7 cellular contexts compared by ENCODE assay signal in the genomic region with DNA sequence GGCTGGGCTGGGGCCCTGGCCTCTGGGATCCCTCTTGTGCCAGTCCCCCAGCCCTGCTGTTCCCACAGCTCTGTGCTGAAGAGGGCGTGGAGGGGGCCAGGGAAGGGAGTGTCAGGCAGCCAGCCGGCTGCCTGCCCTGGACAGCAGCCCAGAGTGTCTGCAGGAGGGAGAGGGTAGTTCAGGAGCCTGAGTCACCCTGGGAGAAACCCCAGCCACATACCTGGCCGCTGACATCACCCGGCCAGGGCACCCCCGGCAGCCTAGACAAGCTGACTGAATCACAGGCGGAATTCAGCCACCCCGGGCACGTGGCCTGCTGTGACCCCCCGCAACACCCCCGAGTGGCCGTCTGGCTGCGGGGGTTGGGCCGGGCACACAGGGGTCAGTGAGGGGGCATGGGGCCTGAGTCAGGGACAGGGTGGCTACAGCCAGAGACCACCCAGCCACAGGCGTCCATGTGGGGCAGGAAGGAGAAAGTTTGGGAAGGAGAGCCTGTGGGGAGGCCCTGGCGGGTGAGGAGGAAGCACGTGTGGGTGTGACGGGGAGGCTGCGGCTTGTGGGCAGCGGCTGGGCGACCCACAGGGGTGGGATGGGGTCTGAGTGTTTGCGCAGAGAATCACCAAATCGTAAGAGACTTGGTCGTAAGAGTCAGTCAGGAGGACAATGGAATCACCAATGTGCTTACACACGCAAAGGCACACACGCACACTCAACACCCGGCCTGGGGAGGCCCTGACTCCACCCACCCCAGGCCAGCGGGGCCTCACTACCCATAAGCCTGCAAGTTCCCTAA. TPM values are rescaled to one million over a fixed set of nuclear protein-coding genes. Genes with fewer than 3 reads are reported as not detected.
DNase-seq lines count a peak whose midpoint lies in the region; ATAC-seq and TF ChIP-seq lines count a peak whose summit lies in the region.

No MANE protein-coding gene starts in this region.

- peak; percentile 93 for ATAC-seq in WTC11
- peak; percentile 89 for ATAC-seq in stimulated activated effector memory CD8-positive, alpha-beta T cell treated with anti-CD3 and anti-CD28 coated beads, Interleukin-12 subunit alpha, Interleukin-12 subunit beta, amount 100 ng/mL, for 72 hours

- H3K27ac Mint-ChIP-seq in WTC11: peak overlapping the region; percentile 78
- peak overlapping the region; percentile 98 for H3K27ac Mint-ChIP-seq in stimulated activated effector memory CD8-positive, alpha-beta T cell treated with anti-CD3 and anti-CD28 coated beads, Interleukin-12 subunit alpha, Interleukin-12 subunit beta, amount 100 ng/mL, for 72 hours

- no peak for TF ChIP-seq CTCF in WTC11 (IDR thresholded peaks at IDR 0.05)

- H3K4me1 Mint-ChIP-seq in WTC11: peaks cover 14% of the 10 kb centered on the region
- peaks cover 49% of the 10 kb centered on the region for H3K4me1 Mint-ChIP-seq in stimulated activated effector memory CD8-positive, alpha-beta T cell treated with anti-CD3 and anti-CD28 coated beads, Interleukin-12 subunit alpha, Interleukin-12 subunit beta, amount 100 ng/mL, for 72 hours

- peaks cover 37% of the 10 kb centered on the region for H3K27me3 Mint-ChIP-seq in WTC11 (ENCODE audit: low read depth)

- no peak overlapping the region for H3K4me3 Mint-ChIP-seq in WTC11
- peak overlapping the region; percentile 72 for H3K4me3 Mint-ChIP-seq in stimulated activated effector memory CD8-positive, alpha-beta T cell treated with anti-CD3 and anti-CD28 coated beads, Interleukin-12 subunit alpha, Interleukin-12 subunit beta, amount 100 ng/mL, for 72 hours

- CTCF ChIA-PET in WTC11 (lab: Charles Lee): interaction anchor here (0.6 to 3.2 kb wide), 6 partner anchors 12 to 222 kb away, joined by 3 to 19 read pairs (median 11); a partner anchor contains a TSS

- no peaks in the 10 kb centered on the region for H3K9me3 Mint-ChIP-seq in WTC11
- H3K9me3 Mint-ChIP-seq in stimulated activated effector memory CD8-positive, alpha-beta T cell treated with anti-CD3 and anti-CD28 coated beads, Interleukin-12 subunit alpha, Interleukin-12 subunit beta, amount 100 ng/mL, for 72 hours: no peaks in the 10 kb centered on the region

- DNase-seq in GM03348 (ENCODE audit: low spot score) (peak; percentile 95), M059J (ENCODE audit: low read depth) (peak; percentile 99), WTC11 (ENCODE audit: low spot score) (peak; percentile 78), ecto neural progenitor cell (ENCODE audit: low spot score) (peak; percentile 77), medulla oblongata (ENCODE audit: extremely low spot score) (peak; percentile 66), NCI-H2081 treated with DMSO at 0.1 percent for 48 hours (lab: John Stamatoyannopoulos, UW) (no peak)
- peak; percentile 57 to 74 for DNase-seq in stimulated activated effector memory CD8-positive, alpha-beta T cell treated with anti-CD3 and anti-CD28 coated beads, Interleukin-12 subunit alpha, Interleukin-12 subunit beta, amount 100 ng/mL, for 72 hours (ENCODE audit: low spot score in 2 of 2)

- no peaks in the 10 kb centered on the region for H3K36me3 Mint-ChIP-seq in WTC11
- H3K36me3 Mint-ChIP-seq in stimulated activated effector memory CD8-positive, alpha-beta T cell treated with anti-CD3 and anti-CD28 coated beads, Interleukin-12 subunit alpha, Interleukin-12 subunit beta, amount 100 ng/mL, for 72 hours: peaks cover 9% of the 10 kb centered on the region

- POLR2A ChIA-PET in WTC11 (lab: Charles Lee): interaction anchor here (0.6 to 1.2 kb wide), 6 partner anchors 12 to 1009 kb away, joined by 3 to 7 read pairs (median 4); a partner anchor contains a TSS

TF ChIP-seq in WTC11, 78 proteins besides CTCF, POLR2A, EP300 and RAD21:
- TF ChIP-seq, protein P1, sequence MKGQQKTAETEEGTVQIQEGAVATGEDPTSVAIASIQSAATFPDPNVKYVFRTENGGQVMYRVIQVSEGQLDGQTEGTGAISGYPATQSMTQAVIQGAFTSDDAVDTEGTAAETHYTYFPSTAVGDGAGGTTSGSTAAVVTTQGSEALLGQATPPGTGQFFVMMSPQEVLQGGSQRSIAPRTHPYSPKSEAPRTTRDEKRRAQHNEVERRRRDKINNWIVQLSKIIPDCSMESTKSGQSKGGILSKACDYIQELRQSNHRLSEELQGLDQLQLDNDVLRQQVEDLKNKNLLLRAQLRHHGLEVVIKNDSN (CRISPR knock-in tag; IDR thresholded peaks at IDR 0.05): 0 out of 2 replicates have a peak, but pooled peaks have one; percentile 42
- TF ChIP-seq, protein P2, sequence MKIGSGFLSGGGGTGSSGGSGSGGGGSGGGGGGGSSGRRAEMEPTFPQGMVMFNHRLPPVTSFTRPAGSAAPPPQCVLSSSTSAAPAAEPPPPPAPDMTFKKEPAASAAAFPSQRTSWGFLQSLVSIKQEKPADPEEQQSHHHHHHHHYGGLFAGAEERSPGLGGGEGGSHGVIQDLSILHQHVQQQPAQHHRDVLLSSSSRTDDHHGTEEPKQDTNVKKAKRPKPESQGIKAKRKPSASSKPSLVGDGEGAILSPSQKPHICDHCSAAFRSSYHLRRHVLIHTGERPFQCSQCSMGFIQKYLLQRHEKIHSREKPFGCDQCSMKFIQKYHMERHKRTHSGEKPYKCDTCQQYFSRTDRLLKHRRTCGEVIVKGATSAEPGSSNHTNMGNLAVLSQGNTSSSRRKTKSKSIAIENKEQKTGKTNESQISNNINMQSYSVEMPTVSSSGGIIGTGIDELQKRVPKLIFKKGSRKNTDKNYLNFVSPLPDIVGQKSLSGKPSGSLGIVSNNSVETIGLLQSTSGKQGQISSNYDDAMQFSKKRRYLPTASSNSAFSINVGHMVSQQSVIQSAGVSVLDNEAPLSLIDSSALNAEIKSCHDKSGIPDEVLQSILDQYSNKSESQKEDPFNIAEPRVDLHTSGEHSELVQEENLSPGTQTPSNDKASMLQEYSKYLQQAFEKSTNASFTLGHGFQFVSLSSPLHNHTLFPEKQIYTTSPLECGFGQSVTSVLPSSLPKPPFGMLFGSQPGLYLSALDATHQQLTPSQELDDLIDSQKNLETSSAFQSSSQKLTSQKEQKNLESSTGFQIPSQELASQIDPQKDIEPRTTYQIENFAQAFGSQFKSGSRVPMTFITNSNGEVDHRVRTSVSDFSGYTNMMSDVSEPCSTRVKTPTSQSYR (CRISPR knock-in tag; IDR thresholded peaks at IDR 0.05): peak; percentile 66; the same call in 1 of the 2 replicates
- TF ChIP-seq CREB1 (CRISPR knock-in tag; IDR thresholded peaks at IDR 0.05) (no peak), NR2C2 (CRISPR knock-in tag; IDR thresholded peaks at IDR 0.05) (peak; percentile 55; the same call in 1 of the 2 replicates), GABPB1 (CRISPR knock-in tag; IDR thresholded peaks at IDR 0.05) (peak; percentile 50; the same call in 1 of the 2 replicates), ZNF232 (CRISPR knock-in tag; IDR thresholded peaks at IDR 0.05) (no peak), JUN (CRISPR knock-in tag; IDR thresholded peaks at IDR 0.05) (peak; percentile 50; the same call in 1 of the 2 replicates)
- TF ChIP-seq, protein P3, sequence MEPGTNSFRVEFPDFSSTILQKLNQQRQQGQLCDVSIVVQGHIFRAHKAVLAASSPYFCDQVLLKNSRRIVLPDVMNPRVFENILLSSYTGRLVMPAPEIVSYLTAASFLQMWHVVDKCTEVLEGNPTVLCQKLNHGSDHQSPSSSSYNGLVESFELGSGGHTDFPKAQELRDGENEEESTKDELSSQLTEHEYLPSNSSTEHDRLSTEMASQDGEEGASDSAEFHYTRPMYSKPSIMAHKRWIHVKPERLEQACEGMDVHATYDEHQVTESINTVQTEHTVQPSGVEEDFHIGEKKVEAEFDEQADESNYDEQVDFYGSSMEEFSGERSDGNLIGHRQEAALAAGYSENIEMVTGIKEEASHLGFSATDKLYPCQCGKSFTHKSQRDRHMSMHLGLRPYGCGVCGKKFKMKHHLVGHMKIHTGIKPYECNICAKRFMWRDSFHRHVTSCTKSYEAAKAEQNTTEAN (CRISPR knock-in tag; IDR thresholded peaks at IDR 0.05): peak; percentile 45; the same call in 1 of the 2 replicates
- TF ChIP-seq, protein P4, sequence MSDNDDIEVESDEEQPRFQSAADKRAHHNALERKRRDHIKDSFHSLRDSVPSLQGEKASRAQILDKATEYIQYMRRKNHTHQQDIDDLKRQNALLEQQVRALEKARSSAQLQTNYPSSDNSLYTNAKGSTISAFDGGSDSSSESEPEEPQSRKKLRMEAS (CRISPR knock-in tag; IDR thresholded peaks at IDR 0.05): peak; percentile 55
- TF ChIP-seq, protein P5, sequence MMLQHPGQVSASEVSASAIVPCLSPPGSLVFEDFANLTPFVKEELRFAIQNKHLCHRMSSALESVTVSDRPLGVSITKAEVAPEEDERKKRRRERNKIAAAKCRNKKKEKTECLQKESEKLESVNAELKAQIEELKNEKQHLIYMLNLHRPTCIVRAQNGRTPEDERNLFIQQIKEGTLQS (CRISPR knock-in tag; conservative IDR thresholded peaks at IDR 0.05): 0 out of 2 replicates have a peak, but pooled peaks have one; percentile 38

RNA-seq across cellular contexts. Expression of a gene that starts 11.9 kb away (rescaled TPM):
- 4.3 and 5.5 TPM in 2 replicates for total RNA-seq in M059J (2014; rRNA removed; shearing (Covaris generic))
- total RNA-seq in WTC11 (2021): 2.3 to 7.2 TPM (median 5.4 TPM) in 3 replicates

RNA-seq across cellular contexts. Expression of a gene that starts 32.2 kb away (rescaled TPM):
- 78.1 and 87.7 TPM in 2 replicates for total RNA-seq in M059J (2014; rRNA removed; shearing (Covaris generic))
- 43.7 to 60.6 TPM (median 60.1 TPM) in 3 replicates for total RNA-seq in WTC11 (2021)

RNA-seq across cellular contexts. Expression of a gene that starts 40.9 kb away (rescaled TPM):
- 3.5 and 4.2 TPM in 2 replicates for total RNA-seq in M059J (2014; rRNA removed; shearing (Covaris generic))
- 25.1 to 27.8 TPM (median 27.4 TPM) in 3 replicates for total RNA-seq in WTC11 (2021)

RNA-seq across cellular contexts. Expression of a gene that starts 42.3 kb away (rescaled TPM):
- total RNA-seq in M059J (2014; rRNA removed; shearing (Covaris generic)): 0.64 TPM in 1 of 2 replicates, not detected in the other
- total RNA-seq in WTC11 (2021): 10.3 to 15.1 TPM (median 14.2 TPM) in 3 replicates

RNA-seq across cellular contexts. Expression of a gene that starts 49.5 kb away (rescaled TPM):
- total RNA-seq in M059J (2014; rRNA removed; shearing (Covaris generic)): 11.1 and 13.4 TPM in 2 replicates
- 33.5 to 38.1 TPM (median 34.8 TPM) in 3 replicates for total RNA-seq in WTC11 (2021)
